ENCODE assay signal across 1 cellular context in the genomic region with DNA sequence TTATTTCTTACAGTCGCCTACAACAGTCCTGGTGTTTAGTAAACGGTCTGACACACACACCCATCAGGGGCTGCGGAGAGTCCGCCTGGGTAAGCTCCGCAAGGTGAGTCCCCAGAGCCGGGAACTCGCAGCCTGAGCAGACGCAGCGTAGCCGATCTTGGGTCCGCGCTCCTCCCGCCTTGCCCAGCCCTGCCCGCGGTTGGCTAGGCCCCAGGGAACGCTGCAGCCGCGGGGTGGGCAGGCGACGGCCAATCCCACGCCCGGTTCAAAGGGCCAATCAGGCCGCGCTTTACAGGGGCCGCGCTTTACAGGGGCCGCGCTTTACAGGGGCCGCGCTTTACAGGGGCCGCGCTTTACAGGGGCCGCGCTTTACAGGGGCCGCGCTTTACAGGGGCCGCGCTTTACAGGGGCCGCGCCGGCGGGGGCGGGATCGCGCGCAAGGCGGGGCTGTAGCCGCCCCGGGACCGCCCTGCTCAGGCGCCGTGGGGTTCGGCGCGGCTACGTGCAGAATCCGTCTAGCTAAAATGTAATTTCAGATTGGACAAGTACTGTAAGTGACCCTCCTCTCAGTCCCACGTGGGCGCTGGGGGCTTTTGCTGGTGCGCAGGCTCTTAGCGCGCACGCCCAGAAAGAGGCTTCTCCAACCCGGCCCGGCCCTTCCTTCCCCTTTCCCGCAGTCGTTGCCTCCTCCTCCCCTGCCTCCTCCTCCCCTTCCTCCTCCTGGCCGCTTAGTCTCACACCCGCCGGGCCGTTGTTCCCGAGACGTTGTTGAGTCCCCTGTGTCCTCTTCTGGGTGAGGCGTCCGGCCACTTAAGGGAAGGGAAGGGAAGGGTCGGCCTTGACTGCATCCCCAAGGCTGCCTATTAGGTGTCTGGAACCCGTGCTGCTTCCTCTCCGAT.
TF ChIP-seq lines count a peak whose summit lies in the region.

A gene with protein sequence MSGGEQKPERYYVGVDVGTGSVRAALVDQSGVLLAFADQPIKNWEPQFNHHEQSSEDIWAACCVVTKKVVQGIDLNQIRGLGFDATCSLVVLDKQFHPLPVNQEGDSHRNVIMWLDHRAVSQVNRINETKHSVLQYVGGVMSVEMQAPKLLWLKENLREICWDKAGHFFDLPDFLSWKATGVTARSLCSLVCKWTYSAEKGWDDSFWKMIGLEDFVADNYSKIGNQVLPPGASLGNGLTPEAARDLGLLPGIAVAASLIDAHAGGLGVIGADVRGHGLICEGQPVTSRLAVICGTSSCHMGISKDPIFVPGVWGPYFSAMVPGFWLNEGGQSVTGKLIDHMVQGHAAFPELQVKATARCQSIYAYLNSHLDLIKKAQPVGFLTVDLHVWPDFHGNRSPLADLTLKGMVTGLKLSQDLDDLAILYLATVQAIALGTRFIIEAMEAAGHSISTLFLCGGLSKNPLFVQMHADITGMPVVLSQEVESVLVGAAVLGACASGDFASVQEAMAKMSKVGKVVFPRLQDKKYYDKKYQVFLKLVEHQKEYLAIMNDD (plus strand): TSS at position 737 of the 899 bp plus-strand sequence. CDS start 24,456 bp downstream, outside the sequence.

TF ChIP-seq in K562, 482 proteins besides CTCF, POLR2A, EP300 and RAD21 (continued from another document):
- TF ChIP-seq, protein P1, sequence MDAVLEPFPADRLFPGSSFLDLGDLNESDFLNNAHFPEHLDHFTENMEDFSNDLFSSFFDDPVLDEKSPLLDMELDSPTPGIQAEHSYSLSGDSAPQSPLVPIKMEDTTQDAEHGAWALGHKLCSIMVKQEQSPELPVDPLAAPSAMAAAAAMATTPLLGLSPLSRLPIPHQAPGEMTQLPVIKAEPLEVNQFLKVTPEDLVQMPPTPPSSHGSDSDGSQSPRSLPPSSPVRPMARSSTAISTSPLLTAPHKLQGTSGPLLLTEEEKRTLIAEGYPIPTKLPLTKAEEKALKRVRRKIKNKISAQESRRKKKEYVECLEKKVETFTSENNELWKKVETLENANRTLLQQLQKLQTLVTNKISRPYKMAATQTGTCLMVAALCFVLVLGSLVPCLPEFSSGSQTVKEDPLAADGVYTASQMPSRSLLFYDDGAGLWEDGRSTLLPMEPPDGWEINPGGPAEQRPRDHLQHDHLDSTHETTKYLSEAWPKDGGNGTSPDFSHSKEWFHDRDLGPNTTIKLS (IDR thresholded peaks at IDR 0.05; ENCODE audit: borderline replicate concordance, low read depth), result 0 out of 2 replicates have a peak, but pooled peaks have one; percentile 18
- TF ChIP-seq HNRNPL (IDR thresholded peaks at IDR 0.05; ENCODE audit: low read depth, low read length), result peak; percentile 91
- TF ChIP-seq KDM5B (IDR thresholded peaks at IDR 0.05; ENCODE audit: insufficient replicate concordance, low read depth, low read length), result peak; percentile 79
- TF ChIP-seq, protein P2, sequence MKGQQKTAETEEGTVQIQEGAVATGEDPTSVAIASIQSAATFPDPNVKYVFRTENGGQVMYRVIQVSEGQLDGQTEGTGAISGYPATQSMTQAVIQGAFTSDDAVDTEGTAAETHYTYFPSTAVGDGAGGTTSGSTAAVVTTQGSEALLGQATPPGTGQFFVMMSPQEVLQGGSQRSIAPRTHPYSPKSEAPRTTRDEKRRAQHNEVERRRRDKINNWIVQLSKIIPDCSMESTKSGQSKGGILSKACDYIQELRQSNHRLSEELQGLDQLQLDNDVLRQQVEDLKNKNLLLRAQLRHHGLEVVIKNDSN (CRISPR knock-in tag; IDR thresholded peaks at IDR 0.05), result peak; percentile 90
- no peak for TF ChIP-seq ZSCAN29 (IDR thresholded peaks at IDR 0.05)
- TF ChIP-seq EGR1 (conservative IDR thresholded peaks at IDR 0.05), result peak; percentile 47; the same call in 1 of the 2 replicates
- peak; percentile 87 for TF ChIP-seq RBM25 (IDR thresholded peaks at IDR 0.05; ENCODE audit: low read depth, low read length, severe bottlenecking)
- TF ChIP-seq, protein P3, sequence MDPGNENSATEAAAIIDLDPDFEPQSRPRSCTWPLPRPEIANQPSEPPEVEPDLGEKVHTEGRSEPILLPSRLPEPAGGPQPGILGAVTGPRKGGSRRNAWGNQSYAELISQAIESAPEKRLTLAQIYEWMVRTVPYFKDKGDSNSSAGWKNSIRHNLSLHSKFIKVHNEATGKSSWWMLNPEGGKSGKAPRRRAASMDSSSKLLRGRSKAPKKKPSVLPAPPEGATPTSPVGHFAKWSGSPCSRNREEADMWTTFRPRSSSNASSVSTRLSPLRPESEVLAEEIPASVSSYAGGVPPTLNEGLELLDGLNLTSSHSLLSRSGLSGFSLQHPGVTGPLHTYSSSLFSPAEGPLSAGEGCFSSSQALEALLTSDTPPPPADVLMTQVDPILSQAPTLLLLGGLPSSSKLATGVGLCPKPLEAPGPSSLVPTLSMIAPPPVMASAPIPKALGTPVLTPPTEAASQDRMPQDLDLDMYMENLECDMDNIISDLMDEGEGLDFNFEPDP (CRISPR knock-in tag; IDR thresholded peaks at IDR 0.05), result no peak
- TF ChIP-seq MYBL2 (IDR thresholded peaks at IDR 0.05; ENCODE audit: low read depth), result no peak
- TF ChIP-seq MYBL2 (CRISPR knock-in tag; IDR thresholded peaks at IDR 0.05; ENCODE audit: borderline replicate concordance), result no peak
- TF ChIP-seq CTBP1 (IDR thresholded peaks at IDR 0.05; ENCODE audit: borderline replicate concordance), result peak; percentile 69
- TF ChIP-seq SUPT5H (IDR thresholded peaks at IDR 0.05), result peak; percentile 87
- TF ChIP-seq ZBTB17 (CRISPR knock-in tag; IDR thresholded peaks at IDR 0.05), result 0 out of 2 replicates have a peak, but pooled peaks have one; percentile 40
- TF ChIP-seq DPF2 (IDR thresholded peaks at IDR 0.05), result peak; percentile 55
- peak; percentile 41; the same call in 1 of the 2 replicates for TF ChIP-seq POLR2AphosphoS5 (IDR thresholded peaks at IDR 0.05; ENCODE audit: control insufficient read depth, insufficient read depth, low read depth, low read length)
- peak; percentile 37; the same call in 1 of the 2 replicates for TF ChIP-seq HLTF (IDR thresholded peaks at IDR 0.05)
- peak; percentile 82 for TF ChIP-seq RBFOX2 (IDR thresholded peaks at IDR 0.05; ENCODE audit: low read depth, low read length)
- TF ChIP-seq, protein P4, sequence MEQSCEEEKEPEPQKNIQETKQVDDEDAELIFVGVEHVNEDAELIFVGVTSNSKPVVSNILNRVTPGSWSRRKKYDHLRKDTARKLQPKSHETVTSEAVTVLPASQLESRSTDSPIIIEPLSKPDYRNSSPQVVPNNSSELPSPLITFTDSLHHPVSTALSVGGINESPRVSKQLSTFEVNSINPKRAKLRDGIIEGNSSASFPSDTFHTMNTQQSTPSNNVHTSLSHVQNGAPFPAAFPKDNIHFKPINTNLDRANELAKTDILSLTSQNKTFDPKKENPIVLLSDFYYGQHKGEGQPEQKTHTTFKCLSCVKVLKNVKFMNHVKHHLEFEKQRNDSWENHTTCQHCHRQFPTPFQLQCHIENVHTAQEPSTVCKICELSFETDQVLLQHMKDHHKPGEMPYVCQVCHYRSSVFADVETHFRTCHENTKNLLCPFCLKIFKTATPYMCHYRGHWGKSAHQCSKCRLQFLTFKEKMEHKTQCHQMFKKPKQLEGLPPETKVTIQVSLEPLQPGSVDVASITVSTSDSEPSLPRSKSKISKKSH (CRISPR knock-in tag; IDR thresholded peaks at IDR 0.05), result no peak
- peak; percentile 30 for TF ChIP-seq L3MBTL2 (IDR thresholded peaks at IDR 0.05)
- 0 out of 4 replicates have a peak, but pooled peaks of 1 of the 2 experiments have one; percentile 24 for TF ChIP-seq TRIM24 (IDR thresholded peaks at IDR 0.05)
- TF ChIP-seq, protein P5, sequence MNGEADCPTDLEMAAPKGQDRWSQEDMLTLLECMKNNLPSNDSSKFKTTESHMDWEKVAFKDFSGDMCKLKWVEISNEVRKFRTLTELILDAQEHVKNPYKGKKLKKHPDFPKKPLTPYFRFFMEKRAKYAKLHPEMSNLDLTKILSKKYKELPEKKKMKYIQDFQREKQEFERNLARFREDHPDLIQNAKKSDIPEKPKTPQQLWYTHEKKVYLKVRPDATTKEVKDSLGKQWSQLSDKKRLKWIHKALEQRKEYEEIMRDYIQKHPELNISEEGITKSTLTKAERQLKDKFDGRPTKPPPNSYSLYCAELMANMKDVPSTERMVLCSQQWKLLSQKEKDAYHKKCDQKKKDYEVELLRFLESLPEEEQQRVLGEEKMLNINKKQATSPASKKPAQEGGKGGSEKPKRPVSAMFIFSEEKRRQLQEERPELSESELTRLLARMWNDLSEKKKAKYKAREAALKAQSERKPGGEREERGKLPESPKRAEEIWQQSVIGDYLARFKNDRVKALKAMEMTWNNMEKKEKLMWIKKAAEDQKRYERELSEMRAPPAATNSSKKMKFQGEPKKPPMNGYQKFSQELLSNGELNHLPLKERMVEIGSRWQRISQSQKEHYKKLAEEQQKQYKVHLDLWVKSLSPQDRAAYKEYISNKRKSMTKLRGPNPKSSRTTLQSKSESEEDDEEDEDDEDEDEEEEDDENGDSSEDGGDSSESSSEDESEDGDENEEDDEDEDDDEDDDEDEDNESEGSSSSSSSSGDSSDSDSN (IDR thresholded peaks at IDR 0.05; ENCODE audit: borderline replicate concordance in 1 of 2, low read depth in 2 of 2, low read length in 2 of 2), result peak; percentile 71 to 76; a peak in 2 of 4 replicates
- TF ChIP-seq BCOR (IDR thresholded peaks at IDR 0.05), result no peak
- no peak for TF ChIP-seq ZNF507 (tag; conservative IDR thresholded peaks at IDR 0.05)
- peak; percentile 14; the same call in 1 of the 2 replicates for TF ChIP-seq RNF2 (IDR thresholded peaks at IDR 0.05)
- TF ChIP-seq ATF7 (IDR thresholded peaks at IDR 0.05), result peak; percentile 49; the same call in 1 of the 2 replicates
- TF ChIP-seq, protein P6, sequence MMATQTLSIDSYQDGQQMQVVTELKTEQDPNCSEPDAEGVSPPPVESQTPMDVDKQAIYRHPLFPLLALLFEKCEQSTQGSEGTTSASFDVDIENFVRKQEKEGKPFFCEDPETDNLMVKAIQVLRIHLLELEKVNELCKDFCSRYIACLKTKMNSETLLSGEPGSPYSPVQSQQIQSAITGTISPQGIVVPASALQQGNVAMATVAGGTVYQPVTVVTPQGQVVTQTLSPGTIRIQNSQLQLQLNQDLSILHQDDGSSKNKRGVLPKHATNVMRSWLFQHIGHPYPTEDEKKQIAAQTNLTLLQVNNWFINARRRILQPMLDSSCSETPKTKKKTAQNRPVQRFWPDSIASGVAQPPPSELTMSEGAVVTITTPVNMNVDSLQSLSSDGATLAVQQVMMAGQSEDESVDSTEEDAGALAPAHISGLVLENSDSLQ (IDR thresholded peaks at IDR 0.05), result peak; percentile 36
TF ChIP-seq in K562: peak in this region for 110.
